In the genomic region with DNA sequence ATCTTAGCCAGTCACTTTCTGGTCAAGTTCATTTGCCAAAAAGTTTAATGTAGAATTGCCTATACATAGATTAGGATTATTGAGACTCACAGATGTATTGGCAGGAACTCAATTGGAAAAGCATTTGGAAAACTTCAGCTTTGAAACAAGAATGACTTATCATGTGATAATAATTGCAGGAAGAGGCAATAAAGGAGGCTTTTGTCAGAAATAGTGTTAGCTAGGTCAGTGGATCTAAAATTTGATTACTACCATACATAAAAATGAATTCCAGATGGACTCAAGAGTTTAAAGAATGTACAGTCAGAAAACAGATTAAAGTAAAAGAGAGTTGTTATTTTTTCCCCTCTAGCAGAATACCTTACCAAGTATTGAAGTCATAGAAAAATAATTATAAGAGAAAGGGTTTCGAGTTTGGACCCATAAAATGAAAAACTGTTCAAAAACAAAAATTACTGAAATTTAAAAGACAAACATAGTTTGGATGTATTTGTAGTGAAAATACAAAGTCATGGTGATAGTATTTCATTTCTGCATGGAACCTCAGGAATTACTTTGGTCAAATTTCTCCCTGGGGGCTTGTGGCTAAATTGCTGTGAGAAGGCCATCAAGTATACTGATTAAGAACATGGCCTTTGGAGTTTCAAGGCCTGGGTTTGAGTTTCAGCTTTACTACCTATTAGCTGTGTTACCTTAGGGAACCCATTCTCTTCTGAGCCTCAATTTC, we compare ENCODE assay signal across 23 cellular contexts.
"Had no signal": no experiment of that assay in that cellular context is flagged by ENCODE, and none has a peak within 500 bp of the region (broad histone marks: within the 10 kb centered on the region; RNA-seq: fewer than 3 reads in every experiment).

No MANE protein-coding gene starts in this region.

- H3K9me3 ChIP-seq: colonic mucosa, esophagus squamous epithelium, gastrocnemius medialis, mucosa of descending colon, neutrophil, right lobe of liver, suprapubic skin, transverse colon, vagina had no signal

- H3K4me1 ChIP-seq: colonic mucosa, esophagus squamous epithelium, left lung, parathyroid adenoma, right lobe of liver, suprapubic skin, transverse colon, vagina had no signal

- H2AFZ ChIP-seq: parathyroid adenoma had no signal

- H3K4me3 ChIP-seq: colonic mucosa, esophagus squamous epithelium, gastrocnemius medialis, left lung, mucosa of descending colon, right lobe of liver, suprapubic skin, transverse colon, vagina had no signal

- H3K79me2 ChIP-seq: parathyroid adenoma had no signal

- DNase-seq: colonic mucosa; dermis blood vessel endothelial cell; effector memory CD4-positive, alpha-beta T cell; erythroblast; esophagus squamous epithelium; head of caudate nucleus; kidney; left lung; mesenchymal stem cell; mucosa of descending colon; naive B cell; right lobe of liver; small intestine; stimulated activated CD4-positive, alpha-beta T cell treated with anti-CD3 and anti-CD28 coated beads, Interleukin-15, amount 100 ng/mL, for 24 hours; stimulated activated CD4-positive, alpha-beta T cell treated with anti-CD3 and anti-CD28 coated beads, Interleukin-2, amount 100 ng/mL, for 48 hours; stimulated activated naive B cell treated with anti-CD40 and anti-IgM and Interleukin-4, amounts not matched to agents 10 μg/mL and 1 μg/mL and 100 μg/mL, for 72 hours; transverse colon had no signal

- ATAC-seq: left lung; mucosa of descending colon; natural killer cell treated with Interleukin-12 subunit alpha and Interleukin-12 subunit beta and Interleukin-15 and Interleukin-18, amount 100 ng/mL, for 72 hours; right lobe of liver; stimulated activated naive B cell treated with anti-CD40 and anti-IgM and Interleukin-4, amounts not matched to agents 10 μg/mL and 1 μg/mL and 100 μg/mL, for 72 hours had no signal

- FAIRE-seq: kidney, small intestine had no signal

- H3K9ac ChIP-seq: parathyroid adenoma had no signal

- H3K27ac ChIP-seq: colonic mucosa, esophagus squamous epithelium, left lung, neutrophil, parathyroid adenoma, right lobe of liver, suprapubic skin, transverse colon, vagina had no signal

- H3K36me3 ChIP-seq: colonic mucosa, esophagus squamous epithelium, gastrocnemius medialis, left lung, neutrophil, right lobe of liver, suprapubic skin, transverse colon, vagina had no signal

- H3K27me3 ChIP-seq: colonic mucosa, gastrocnemius medialis, left lung, neutrophil, right lobe of liver, suprapubic skin, transverse colon, vagina had no signal
